Comparison of ENCODE assay signal across 10 cellular contexts in the genomic region with DNA sequence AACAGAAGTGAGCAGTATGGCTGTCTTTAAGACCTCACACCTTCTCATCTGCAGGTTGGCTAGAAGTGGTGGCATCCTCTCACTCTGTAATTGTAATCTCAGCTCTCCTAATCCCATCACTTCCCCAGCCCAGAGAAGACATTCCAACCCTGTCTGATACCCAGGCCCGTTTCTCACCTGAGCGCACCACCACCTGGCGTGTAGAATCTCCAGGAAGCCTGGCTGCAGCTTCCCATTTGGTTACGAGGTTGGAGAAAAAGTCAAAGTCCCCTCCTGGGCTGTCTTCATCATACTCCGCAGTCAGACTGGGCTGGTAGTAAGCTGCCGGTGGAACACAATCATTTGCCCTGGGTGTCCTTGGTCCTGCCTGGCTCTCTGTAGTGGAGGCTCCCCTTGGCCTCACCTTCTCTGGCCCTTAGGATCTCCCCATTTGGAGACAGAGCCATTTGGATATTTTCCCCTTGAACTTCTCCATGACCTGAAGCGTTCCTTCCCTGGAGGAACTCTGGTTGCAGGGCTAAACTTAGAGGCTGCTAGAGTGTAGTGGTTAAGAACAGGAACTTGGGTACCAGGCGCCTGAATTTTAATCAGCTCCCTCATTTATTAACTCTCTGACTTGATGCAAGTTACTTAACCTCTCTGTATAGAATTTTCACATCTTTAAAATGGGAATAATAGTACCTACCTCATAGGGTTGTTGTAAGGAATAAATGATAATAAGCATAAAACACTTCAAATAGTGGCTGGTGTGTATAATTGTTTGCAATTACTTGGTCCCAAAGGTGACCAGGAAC. TPM values are rescaled to one million over a fixed set of nuclear protein-coding genes. Genes with fewer than 3 reads are reported as not detected.
DNase-seq lines count a peak whose midpoint lies in the region; ATAC-seq, FAIRE-seq and TF ChIP-seq lines count a peak whose summit lies in the region.
"Had no signal": no experiment of that assay in that cellular context is flagged by ENCODE, and none has a peak within 500 bp of the region (broad histone marks: within the 10 kb centered on the region; RNA-seq: fewer than 3 reads in every experiment).

No MANE protein-coding gene starts in this region.

- peaks cover 10% of the 10 kb centered on the region for H3K27me3 Mint-ChIP-seq in GM23338 (ENCODE audit: insufficient read depth, low read depth, poor library complexity)

- no peak overlapping the region for H3K56ac ChIP-seq in H1 (replicated peaks; ENCODE audit: insufficient read length, low read depth, low read length)

- TF ChIP-seq CTCF in GM23338 (conservative IDR thresholded peaks at IDR 0.05; ENCODE audit: low read depth in 2 of 2) (no peak), H1 (IDR thresholded peaks at IDR 0.05; ENCODE audit: control extremely low read depth in 1 of 3, insufficient read depth in 1 of 3, low read depth in 1 of 3, low read length in 3 of 3) (no peak), smooth muscle cell (IDR thresholded peaks at IDR 0.05; ENCODE audit: borderline replicate concordance, insufficient read depth, poor library complexity, severe bottlenecking) (no peak)

- H3K4me2 ChIP-seq in GM23338 (peak overlapping the region; percentile 84; the same call in 1 of the 2 replicates), H1 (ENCODE audit: insufficient read depth in 1 of 2, low read depth in 2 of 2, low read length in 2 of 2) (peak overlapping the region; percentile 76 to 96; a peak in 2 of 4 replicates), smooth muscle cell (peak overlapping the region; percentile 91)

- no peak overlapping the region for H3K27ac Mint-ChIP-seq in GM23338

- no peak overlapping the region for H3K14ac ChIP-seq in H1 (ENCODE audit: insufficient read length)

- 0 out of 2 replicates have a peak, but pooled peaks have one; percentile 13 for TF ChIP-seq POLR2A in Raji (IDR thresholded peaks at IDR 0.05; ENCODE audit: insufficient read depth, low read depth, low read length)
- TF ChIP-seq POLR2A in H1 (IDR thresholded peaks at IDR 0.05; ENCODE audit: control extremely low read depth in 1 of 2, low read depth in 2 of 2, low read length in 2 of 2): no peak

- H2AFZ ChIP-seq in GM23338 (no peak overlapping the region), H1 (ENCODE audit: low read length) (no peak overlapping the region), smooth muscle cell (ENCODE audit: low read depth) (no peak overlapping the region)

- peaks cover 13% of the 10 kb centered on the region for H3K79me2 ChIP-seq in GM23338 (replicated peaks; ENCODE audit: insufficient read depth)
- H3K79me2 ChIP-seq in H1 (ENCODE audit: control insufficient read depth in 1 of 2, insufficient read depth in 2 of 2, low read length in 2 of 2): 0 out of 4 replicates have a peak, but pooled peaks cover 0 to 3% of the 10 kb centered on the region in 2 experiments
- H3K79me2 ChIP-seq in smooth muscle cell (ENCODE audit: low read depth): peaks cover 5% of the 10 kb centered on the region

- WGBS in H1 (ENCODE audit: extremely low coverage in 1 of 2, insufficient coverage in 1 of 2, insufficient read length in 1 of 2, insufficient replicate concordance in 2 of 2, low coverage in 1 of 2, low lambda C conversion rate in 2 of 2, missing lambda C conversion rate in 1 of 2), 2 experiments: 92% methylated on average over 8 of the region's 8 CpGs; no CpG with 5 or more reads in 1 of the 2 experiments
- 95% methylated on average over 8 of the region's 8 CpGs for WGBS in smooth muscle cell (ENCODE audit: low lambda C conversion rate)

- H3K27ac ChIP-seq in GM23338 (ENCODE audit: low read depth) (no peak overlapping the region; the same call in 1 of the 2 replicates), H1 (ENCODE audit: low read depth, low read length) (no peak overlapping the region), smooth muscle cell (ENCODE audit: low read depth) (no peak overlapping the region)
- H3K27ac ChIP-seq: SJSA1 had no signal

- no peak for TF ChIP-seq EP300 in H1 (IDR thresholded peaks at IDR 0.05; ENCODE audit: borderline replicate concordance in 1 of 2, low read depth in 2 of 2, low read length in 2 of 2)

- no peak overlapping the region for H3K23ac ChIP-seq in H1 (ENCODE audit: insufficient read length)

- CTCF ChIA-PET in H1 (lab: Charles Lee; ENCODE audit: partially characterized antibody): interaction anchor here (0.8 to 4.1 kb wide), 7 partner anchors 9 to 371 kb away, joined by 3 to 29 read pairs (median 8); a partner anchor contains a TSS

- H3K9ac ChIP-seq in H1 (replicated peaks in 1 of 4; ENCODE audit: extremely low read depth in 1 of 4, low read depth in 3 of 4, low read length in 3 of 4) (no peak overlapping the region), smooth muscle cell (ENCODE audit: low read depth) (no peak overlapping the region)

- no peak overlapping the region for H4K91ac ChIP-seq in H1 (replicated peaks; ENCODE audit: insufficient read length, low read length)

- peaks cover 43% of the 10 kb centered on the region for H3K36me3 Mint-ChIP-seq in GM23338 (ENCODE audit: low read depth)

- H4K5ac ChIP-seq in H1 (ENCODE audit: insufficient read length, low read depth, low read length): no peak overlapping the region

- no peak overlapping the region for H2BK20ac ChIP-seq in H1 (ENCODE audit: low read length)

- no peaks in the 10 kb centered on the region; the same call in 1 of the 2 replicates for H3K79me1 ChIP-seq in H1 (ENCODE audit: low read depth, low read length)

- no peak overlapping the region for H3K18ac ChIP-seq in H1 (ENCODE audit: extremely low read depth, low read length)

- no peak overlapping the region for H2BK15ac ChIP-seq in H1 (ENCODE audit: low read length)

- no peak overlapping the region for H2AK5ac ChIP-seq in H1 (ENCODE audit: low read depth, low read length)

- no peaks in the 10 kb centered on the region; the same call in 1 of the 2 replicates for H4K20me1 ChIP-seq in GM23338 (replicated peaks; ENCODE audit: insufficient read depth)
- peaks cover 1 to 5% of the 10 kb centered on the region in 2 experiments for H4K20me1 ChIP-seq in H1 (replicated peaks in 1 of 2; ENCODE audit: control insufficient read depth in 1 of 2, insufficient read depth in 2 of 2, low read length in 2 of 2)
- peaks cover 6% of the 10 kb centered on the region for H4K20me1 ChIP-seq in smooth muscle cell (ENCODE audit: low read depth)

- DNase-seq in GM23338 (ENCODE audit: low spot score) (no peak), H1 (ENCODE audit: low read depth in 1 of 2, low spot score in 2 of 2) (no peak), smooth muscle cell (lab: John Stamatoyannopoulos, UW; ENCODE audit: unreplicated experiment) (no peak), amniotic stem cell (lab: John Stamatoyannopoulos, UW) (no peak), MG63 (no peak)
- DNase-seq in central memory CD4-positive, alpha-beta T cell: no peak
- DNase-seq: activated effector memory CD4-positive, alpha-beta T cell treated with Interleukin-2 at 50 U/mL for 16 hours had no signal

- H2BK120ac ChIP-seq in H1 (replicated peaks; ENCODE audit: low read depth, low read length): no peak overlapping the region

- no peak overlapping the region for H3K4me3 ChIP-seq in GM23338
- H3K4me3 ChIP-seq in H1 (ENCODE audit: extremely low read depth in 1 of 4, insufficient read depth in 2 of 4, low read depth in 3 of 4, low read length in 4 of 4): no peak overlapping the region
- H3K4me3 ChIP-seq in smooth muscle cell: no peak overlapping the region
- H3K4me3 ChIP-seq in MG63: no peak overlapping the region; the same call in 1 of the 2 replicates

- peak overlapping the region; percentile 88 for H3K4me3 Mint-ChIP-seq in GM23338

- H3K4me1 Mint-ChIP-seq in GM23338: peaks cover 9% of the 10 kb centered on the region; the same call in 2 of the 3 replicates

- no peaks in the 10 kb centered on the region for H3K9me3 Mint-ChIP-seq in GM23338

- no peak overlapping the region for H2BK5ac ChIP-seq in H1 (ENCODE audit: low read depth, low read length)

- POLR2A ChIA-PET in H1 (lab: Charles Lee; ENCODE audit: partially characterized antibody): interaction anchor here (1.0 to 4.5 kb wide), 6 partner anchors 10 to 651 kb away, joined by 3 to 34 read pairs (median 4); a partner anchor contains a TSS

- no peaks in the 10 kb centered on the region for H3K9me3 ChIP-seq in H1 (ENCODE audit: insufficient read depth in 2 of 2, low read depth in 1 of 2, low read length in 1 of 2)
- H3K9me3 ChIP-seq in smooth muscle cell (replicated peaks; ENCODE audit: low read depth): no peaks in the 10 kb centered on the region
- H3K9me3 ChIP-seq in MG63: no peaks in the 10 kb centered on the region
- H3K9me3 ChIP-seq: SJSA1 had no signal

- no peak for TF ChIP-seq RAD21 in H1 (IDR thresholded peaks at IDR 0.05 in 1 of 2, conservative IDR thresholded peaks at IDR 0.05 in 1 of 2; ENCODE audit: low read depth in 2 of 2, low read length in 2 of 2)

- H3K4me1 ChIP-seq in GM23338 (ENCODE audit: insufficient read depth): peaks cover 13% of the 10 kb centered on the region
- H3K4me1 ChIP-seq in H1 (replicated peaks in 1 of 4; ENCODE audit: control insufficient read depth in 3 of 4, insufficient read depth in 4 of 4, low read length in 3 of 4): no peaks in the 10 kb centered on the region; a peak in 2 of 7 replicates
- H3K4me1 ChIP-seq in smooth muscle cell (ENCODE audit: low read depth): peaks cover 12% of the 10 kb centered on the region

- H3K23me2 ChIP-seq in H1 (ENCODE audit: low read depth, low read length): peaks cover 9% of the 10 kb centered on the region

- no peak overlapping the region for H4K8ac ChIP-seq in H1 (ENCODE audit: extremely low read depth, insufficient read depth, low read length)

- H3K36me3 ChIP-seq in GM23338 (ENCODE audit: insufficient read depth) (peaks cover 7% of the 10 kb centered on the region; the same call in 1 of the 2 replicates), H1 (ENCODE audit: control insufficient read depth in 2 of 4, insufficient read depth in 4 of 4, low read length in 3 of 4) (peaks cover 10 to 26% (median 12%) of the 10 kb centered on the region in 4 experiments; a peak in 7 of 8 replicates), smooth muscle cell (ENCODE audit: low read depth) (no peaks in the 10 kb centered on the region), MG63 (peaks cover 28% of the 10 kb centered on the region)

- H3K27me3 ChIP-seq in GM23338 (ENCODE audit: insufficient read depth) (no peaks in the 10 kb centered on the region), H1 (replicated peaks in 1 of 4; ENCODE audit: control insufficient read depth in 3 of 4, extremely low read depth in 1 of 4, insufficient read depth in 3 of 4, low read length in 3 of 4) (no peaks in the 10 kb centered on the region), smooth muscle cell (ENCODE audit: low read depth) (no peaks in the 10 kb centered on the region), MG63 (no peaks in the 10 kb centered on the region)
- H3K27me3 ChIP-seq: SJSA1 had no signal

- no peak for FAIRE-seq in H1 (lab: Jason Lieb, UNC)

- no peak for ATAC-seq in GM23338
- ATAC-seq: left colon had no signal

- H2BK12ac ChIP-seq in H1 (ENCODE audit: low read depth, low read length): no peak overlapping the region

- H3K4ac ChIP-seq in H1 (replicated peaks; ENCODE audit: insufficient read length, low read depth, low read length): no peak overlapping the region

- H3F3A ChIP-seq in GM23338 (replicated peaks; ENCODE audit: low read depth): peaks cover 7% of the 10 kb centered on the region; the same call in 1 of the 2 replicates
- H3F3A ChIP-seq in smooth muscle cell (ENCODE audit: low read depth): peaks cover 2% of the 10 kb centered on the region

- H3K9me2 ChIP-seq in GM23338 (ENCODE audit: insufficient read depth): no peaks in the 10 kb centered on the region

RNA-seq across cellular contexts. Expression of a gene that starts 1.8 kb away (rescaled TPM):
- total RNA-seq in GM23338 (2014; rRNA removed; shearing (Covaris generic)): 9.0 and 22.9 TPM in 2 replicates
- polyA plus RNA-seq in GM23338 (2016; fragmentation: Nextera tagmentation; extraction: Ambion mirVana) (60.6 and 66.5 TPM in 2 replicates), H1 (2011; rRNA removed) (98.8 and 104 TPM in 2 replicates), smooth muscle cell (62.6 and 78.8 TPM in 2 replicates)
- total RNA-seq in H1 (2021; fragmentation: NEBNext Ultra II Directional; extraction: Animal tissue kit (Norgen Biotek cat#: 25700)): 45.2 and 46.7 TPM in 2 replicates
- 84.0 TPM for polyA plus RNA-seq in H1 (2011; cell fraction: cytosol; rRNA removed)
- 132 TPM for polyA plus RNA-seq in H1 (2011; cell fraction: nucleus; rRNA removed)
- polyA plus RNA-seq in H1 (2012, experiment 1 of 2): 42.7 to 63.6 TPM (median 60.1 TPM) in 4 replicates
- polyA plus RNA-seq in H1 (2012, experiment 2 of 2): 60.9 TPM
- 42.5 TPM for polyA plus RNA-seq in H1 (2013, experiment 1 of 2)
- polyA plus RNA-seq in H1 (2013, experiment 2 of 2): 37.4 TPM
- 18.7 and 22.0 TPM in 2 replicates for polyA minus RNA-seq in H1 (2011; rRNA and poly(A)+ RNA removed)
- 14.5 TPM for polyA minus RNA-seq in H1 (2011; cell fraction: cytosol; rRNA and poly(A)+ RNA removed)
- polyA minus RNA-seq in H1 (2011; cell fraction: nucleus; rRNA and poly(A)+ RNA removed): 35.0 TPM
- total RNA-seq in smooth muscle cell: 20.9 and 21.6 TPM in 2 replicates
- 16.8 and 32.0 TPM in 2 replicates for total RNA-seq in MG63 (2014; rRNA removed; shearing (Covaris generic); ENCODE audit: low replicate concordance)

RNA-seq across cellular contexts. Expression of a gene that starts 11.0 kb away (rescaled TPM):
- total RNA-seq in GM23338 (2014; rRNA removed; shearing (Covaris generic)): 21.9 and 28.1 TPM in 2 replicates
- polyA plus RNA-seq in GM23338 (2016; fragmentation: Nextera tagmentation; extraction: Ambion mirVana) (2.1 and 2.7 TPM in 2 replicates), H1 (2011; rRNA removed) (7.6 and 9.2 TPM in 2 replicates), smooth muscle cell (28.2 and 34.8 TPM in 2 replicates)
- total RNA-seq in H1 (2021; fragmentation: NEBNext Ultra II Directional; extraction: Animal tissue kit (Norgen Biotek cat#: 25700)): 22.1 and 22.3 TPM in 2 replicates
- 10.0 TPM for polyA plus RNA-seq in H1 (2011; cell fraction: cytosol; rRNA removed)
- 18.3 TPM for polyA plus RNA-seq in H1 (2011; cell fraction: nucleus; rRNA removed)
- 14.2 to 18.4 TPM (median 16.7 TPM) in 4 replicates for polyA plus RNA-seq in H1 (2012, experiment 1 of 2)
- 6.4 TPM for polyA plus RNA-seq in H1 (2012, experiment 2 of 2)
- 8.0 TPM for polyA plus RNA-seq in H1 (2013, experiment 1 of 2)
- polyA plus RNA-seq in H1 (2013, experiment 2 of 2): 8.6 TPM
- 17.7 and 19.0 TPM in 2 replicates for polyA minus RNA-seq in H1 (2011; rRNA and poly(A)+ RNA removed)
- polyA minus RNA-seq in H1 (2011; cell fraction: cytosol; rRNA and poly(A)+ RNA removed): 10.9 TPM
- polyA minus RNA-seq in H1 (2011; cell fraction: nucleus; rRNA and poly(A)+ RNA removed): 23.2 TPM
- 43.1 and 55.7 TPM in 2 replicates for total RNA-seq in smooth muscle cell
- total RNA-seq in MG63 (2014; rRNA removed; shearing (Covaris generic); ENCODE audit: low replicate concordance): 19.1 and 30.7 TPM in 2 replicates

RNA-seq across cellular contexts. Expression of a gene that starts 11.3 kb away (rescaled TPM):
- 0.07 TPM in 1 of 2 replicates, not detected in the other for total RNA-seq in GM23338 (2014; rRNA removed; shearing (Covaris generic))
- polyA plus RNA-seq in GM23338 (2016; fragmentation: Nextera tagmentation; extraction: Ambion mirVana) (0.19 and 0.23 TPM in 2 replicates), H1 (2011; rRNA removed) (0.72 and 1.00 TPM in 2 replicates), smooth muscle cell (1.6 and 2.5 TPM in 2 replicates)
- 0.52 and 0.54 TPM in 2 replicates for total RNA-seq in H1 (2021; fragmentation: NEBNext Ultra II Directional; extraction: Animal tissue kit (Norgen Biotek cat#: 25700))
- polyA plus RNA-seq in H1 (2011; cell fraction: cytosol; rRNA removed): 0.65 TPM
- polyA plus RNA-seq in H1 (2011; cell fraction: nucleus; rRNA removed): 1.7 TPM
- 0.37 to 1.00 TPM (median 0.83 TPM) in 4 replicates for polyA plus RNA-seq in H1 (2012, experiment 1 of 2)
- 0.43 TPM for polyA plus RNA-seq in H1 (2012, experiment 2 of 2)
- 0.57 TPM for polyA plus RNA-seq in H1 (2013, experiment 1 of 2)
- 0.53 TPM for polyA plus RNA-seq in H1 (2013, experiment 2 of 2)
- 0.12 and 0.57 TPM in 2 replicates for polyA minus RNA-seq in H1 (2011; rRNA and poly(A)+ RNA removed)
- polyA minus RNA-seq in H1 (2011; cell fraction: cytosol; rRNA and poly(A)+ RNA removed): not detected
- polyA minus RNA-seq in H1 (2011; cell fraction: nucleus; rRNA and poly(A)+ RNA removed): 1.2 TPM
- 1.1 and 3.0 TPM in 2 replicates for total RNA-seq in smooth muscle cell
- 2.0 TPM in 1 of 2 replicates, not detected in the other for total RNA-seq in MG63 (2014; rRNA removed; shearing (Covaris generic); ENCODE audit: low replicate concordance)

RNA-seq across cellular contexts. Expression of a gene that starts 42.0 kb away (rescaled TPM):
- total RNA-seq in GM23338 (2014; rRNA removed; shearing (Covaris generic)): 17.5 and 20.0 TPM in 2 replicates
- 3.1 TPM in 2 replicates for polyA plus RNA-seq in GM23338 (2016; fragmentation: Nextera tagmentation; extraction: Ambion mirVana)
- 18.3 and 19.6 TPM in 2 replicates for total RNA-seq in H1 (2021; fragmentation: NEBNext Ultra II Directional; extraction: Animal tissue kit (Norgen Biotek cat#: 25700))
- 15.2 and 18.4 TPM in 2 replicates for polyA plus RNA-seq in H1 (2011; rRNA removed)
- 10.5 TPM for polyA plus RNA-seq in H1 (2011; cell fraction: cytosol; rRNA removed)
- 27.2 TPM for polyA plus RNA-seq in H1 (2011; cell fraction: nucleus; rRNA removed)
- 11.9 to 18.8 TPM (median 15.4 TPM) in 4 replicates for polyA plus RNA-seq in H1 (2012, experiment 1 of 2)
- 15.0 TPM for polyA plus RNA-seq in H1 (2012, experiment 2 of 2)
- polyA plus RNA-seq in H1 (2013, experiment 1 of 2): 9.0 TPM
- polyA plus RNA-seq in H1 (2013, experiment 2 of 2): 8.4 TPM
- polyA minus RNA-seq in H1 (2011; rRNA and poly(A)+ RNA removed): 24.2 and 26.3 TPM in 2 replicates
- polyA minus RNA-seq in H1 (2011; cell fraction: cytosol; rRNA and poly(A)+ RNA removed): 16.6 TPM
- 18.8 TPM for polyA minus RNA-seq in H1 (2011; cell fraction: nucleus; rRNA and poly(A)+ RNA removed)
- total RNA-seq in smooth muscle cell: 38.0 and 41.1 TPM in 2 replicates
- 29.5 and 30.3 TPM in 2 replicates for polyA plus RNA-seq in smooth muscle cell
- total RNA-seq in MG63 (2014; rRNA removed; shearing (Covaris generic); ENCODE audit: low replicate concordance): 0.30 TPM in 1 of 2 replicates, not detected in the other
